1 cellular context compared by ENCODE assay signal in the genomic region with DNA sequence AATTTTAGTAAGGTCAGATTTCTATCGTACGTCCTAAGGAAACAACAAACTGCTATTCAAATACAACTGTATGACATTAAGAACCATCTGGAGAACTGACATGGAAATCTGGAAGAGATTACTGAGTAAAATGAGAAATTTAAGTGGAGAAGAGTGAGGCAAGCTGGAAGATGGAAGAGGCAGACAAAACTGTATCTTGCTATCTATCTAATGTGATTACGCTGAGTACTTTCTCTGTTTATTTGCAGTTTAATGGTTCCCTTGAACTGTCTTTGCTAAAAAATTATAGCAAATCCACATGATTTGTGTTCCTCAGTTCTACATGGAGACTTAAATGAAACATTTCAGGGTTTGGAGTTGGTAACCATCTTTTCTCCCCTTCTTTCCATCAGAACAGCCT.
TF ChIP-seq lines count a peak whose summit lies in the region.

No MANE protein-coding gene starts in this region.

TF ChIP-seq in H1, 55 proteins besides CTCF, POLR2A, EP300 and RAD21 (continued from another document):
- no peak for TF ChIP-seq CHD7 (IDR thresholded peaks at IDR 0.05; ENCODE audit: insufficient replicate concordance, low read length)
- TF ChIP-seq TAF7 (optimal IDR thresholded peaks at IDR 0.05; ENCODE audit: borderline replicate concordance, low read depth, low read length): no peak
- TF ChIP-seq, protein P1, sequence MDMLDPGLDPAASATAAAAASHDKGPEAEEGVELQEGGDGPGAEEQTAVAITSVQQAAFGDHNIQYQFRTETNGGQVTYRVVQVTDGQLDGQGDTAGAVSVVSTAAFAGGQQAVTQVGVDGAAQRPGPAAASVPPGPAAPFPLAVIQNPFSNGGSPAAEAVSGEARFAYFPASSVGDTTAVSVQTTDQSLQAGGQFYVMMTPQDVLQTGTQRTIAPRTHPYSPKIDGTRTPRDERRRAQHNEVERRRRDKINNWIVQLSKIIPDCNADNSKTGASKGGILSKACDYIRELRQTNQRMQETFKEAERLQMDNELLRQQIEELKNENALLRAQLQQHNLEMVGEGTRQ (IDR thresholded peaks at IDR 0.05; ENCODE audit: low read length): no peak
- TF ChIP-seq EGR1 (IDR thresholded peaks at IDR 0.05; ENCODE audit: borderline replicate concordance, low read depth, low read length): no peak
- TF ChIP-seq TEAD4 (IDR thresholded peaks at IDR 0.05; ENCODE audit: low read depth, low read length): no peak
